26 cellular contexts compared by ENCODE assay signal in the genomic region with DNA sequence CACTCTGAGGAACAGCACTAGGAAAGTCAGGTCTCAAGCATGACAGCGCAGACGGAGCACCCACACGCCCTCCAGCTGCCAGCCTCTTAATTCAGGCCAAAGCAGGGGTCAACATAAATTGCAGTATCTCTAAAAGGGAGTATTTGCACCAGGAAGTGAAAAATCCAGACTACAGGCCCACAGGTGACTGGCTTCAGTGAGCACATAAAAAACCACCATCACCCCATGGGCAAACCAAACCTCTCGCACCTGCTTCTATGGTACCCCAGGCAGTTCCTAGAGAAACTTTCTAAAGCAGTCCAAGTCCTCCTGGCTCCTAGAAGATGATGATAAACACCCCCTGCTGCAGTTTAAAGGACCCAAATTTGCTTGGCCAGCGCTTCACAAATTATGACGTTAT.
"Had no signal": no experiment of that assay in that cellular context is flagged by ENCODE, and none has a peak within 500 bp of the region (broad histone marks: within the 10 kb centered on the region; RNA-seq: fewer than 3 reads in every experiment).

No MANE protein-coding gene starts in this region.

- ATAC-seq: activated CD8-positive, alpha-beta memory T cell treated with anti-CD3 and anti-CD28 coated beads, Interleukin-2, amount 10 ng/mL, durations not matched to agents 7 days and 5 days; K562; PC-3; T-cell had no signal

- H3K4me1 Mint-ChIP-seq: activated B cell treated with CpG ODN at 0.5 μM for 24 hours; activated CD4-positive, alpha-beta T cell treated with anti-CD3 and anti-CD28 coated beads, Interleukin-2, amount 10 ng/mL, durations not matched to agents 24 days and 14 days; activated CD8-positive, alpha-beta memory T cell treated with anti-CD3 and anti-CD28 coated beads, Interleukin-2, amount 10 ng/mL, durations not matched to agents 7 days and 5 days; activated naive CD4-positive, alpha-beta T cell treated with anti-CD3 and anti-CD28 coated beads, Interleukin-2, amount 50 U/mL, for 24 hours; T-cell had no signal

- H3K27me3 Mint-ChIP-seq: activated B cell treated with CpG ODN at 0.5 μM for 24 hours; activated CD4-positive, alpha-beta T cell treated with anti-CD3 and anti-CD28 coated beads, Interleukin-2, amount 10 ng/mL, durations not matched to agents 24 days and 14 days; activated CD8-positive, alpha-beta memory T cell treated with anti-CD3 and anti-CD28 coated beads, Interleukin-2, amount 10 ng/mL, durations not matched to agents 7 days and 5 days; activated T-cell treated with anti-CD3 and anti-CD28 coated beads, Interleukin-2, amount 50 U/mL, for 24 hours; T-cell had no signal

- DNase-seq: activated B cell treated with CpG ODN at 0.5 μM for 24 hours; activated CD4-positive, alpha-beta T cell treated with anti-CD3 and anti-CD28 coated beads for 1 hour; activated CD4-positive, alpha-beta T cell treated with anti-CD3 and anti-CD28 coated beads, Interleukin-2, amount 10 ng/mL, durations not matched to agents 24 days and 14 days; activated CD4-positive, alpha-beta T cell treated with anti-CD3 and anti-CD28 coated beads, Interleukin-2, amount 50 U/mL, for 48 hours; activated CD8-positive, alpha-beta memory T cell treated with anti-CD3 and anti-CD28 coated beads, Interleukin-2, amount 10 ng/mL, durations not matched to agents 7 days and 5 days; activated effector memory CD4-positive, alpha-beta T cell treated with Interleukin-2 at 50 U/mL for 16 hours; activated naive CD4-positive, alpha-beta T cell; activated T-cell treated with anti-CD3 and anti-CD28 coated beads, Interleukin-2, amount 50 U/mL, for 24 hours; aorta; central memory CD4-positive, alpha-beta T cell; Karpas-422; MM.1S; NCI-H1105 treated with DMSO at 0.1 percent for 48 hours; NCI-H1436 treated with DMSO at 0.1 percent for 48 hours; NCI-H1930; NCI-H226; NCI-H526; NCI-H82; PC-3; SHP77 treated with DMSO at 0.1 percent for 48 hours; T-cell; T-helper 2 cell; T1000 had no signal

- H3K4me3 ChIP-seq: K562 had no signal

- H3K4me3 Mint-ChIP-seq: activated B cell treated with CpG ODN at 0.5 μM for 24 hours; activated CD4-positive, alpha-beta T cell treated with anti-CD3 and anti-CD28 coated beads, Interleukin-2, amount 10 ng/mL, durations not matched to agents 24 days and 14 days; activated CD8-positive, alpha-beta memory T cell treated with anti-CD3 and anti-CD28 coated beads, Interleukin-2, amount 10 ng/mL, durations not matched to agents 7 days and 5 days; activated naive CD4-positive, alpha-beta T cell treated with anti-CD3 and anti-CD28 coated beads, Interleukin-2, amount 50 U/mL, for 24 hours; activated T-cell treated with anti-CD3 and anti-CD28 coated beads, Interleukin-2, amount 50 U/mL, for 24 hours; activated T-helper 1 cell treated with anti-CD3 and anti-CD28 coated beads, Interleukin-12 subunit alpha, Interleukin-12 subunit beta, Interleukin-2, Interleukin-4 antibody, amounts not matched to agents 30 ng/mL and 10 ng/mL and 1 ng/mL, durations not matched to agents 14 hours and 24 hours and 36 hours; T-cell had no signal

- H3K27ac Mint-ChIP-seq: activated B cell treated with CpG ODN at 0.5 μM for 24 hours; activated CD4-positive, alpha-beta T cell treated with anti-CD3 and anti-CD28 coated beads, Interleukin-2, amount 10 ng/mL, durations not matched to agents 24 days and 14 days; activated CD8-positive, alpha-beta memory T cell treated with anti-CD3 and anti-CD28 coated beads, Interleukin-2, amount 10 ng/mL, durations not matched to agents 7 days and 5 days; activated naive CD4-positive, alpha-beta T cell treated with anti-CD3 and anti-CD28 coated beads, Interleukin-2, amount 50 U/mL, for 24 hours; activated T-cell treated with anti-CD3 and anti-CD28 coated beads, Interleukin-2, amount 50 U/mL, for 24 hours; activated T-helper 1 cell treated with anti-CD3 and anti-CD28 coated beads, Interleukin-12 subunit alpha, Interleukin-12 subunit beta, Interleukin-2, Interleukin-4 antibody, amounts not matched to agents 30 ng/mL and 10 ng/mL and 1 ng/mL, durations not matched to agents 14 hours and 24 hours and 36 hours; T-cell had no signal

- H3K36me3 Mint-ChIP-seq: activated CD8-positive, alpha-beta memory T cell treated with anti-CD3 and anti-CD28 coated beads, Interleukin-2, amount 10 ng/mL, durations not matched to agents 7 days and 5 days; activated naive CD4-positive, alpha-beta T cell treated with anti-CD3 and anti-CD28 coated beads, Interleukin-2, amount 50 U/mL, for 24 hours; T-cell had no signal
